In genomic region chr1:94234615-94235014, GRCh38 we compare ENCODE assay signal across 16 cellular contexts. TPM values are rescaled to one million over a fixed set of nuclear protein-coding genes. Genes with fewer than 3 reads are reported as not detected.
DNase-seq lines count a peak whose midpoint lies in the region; ATAC-seq and TF ChIP-seq lines count a peak whose summit lies in the region.
"Had no signal": no experiment of that assay in that cellular context is flagged by ENCODE, and none has a peak within 500 bp of the region (broad histone marks: within the 10 kb centered on the region; RNA-seq: fewer than 3 reads in every experiment).

No MANE protein-coding gene starts in this region.

- no peak overlapping the region for H3K27ac Mint-ChIP-seq in naive thymus-derived CD8-positive, alpha-beta T cell
- H3K27ac Mint-ChIP-seq: neural progenitor cell; stimulated activated memory B cell treated with anti-CD40 and anti-IgM and Interleukin-4, amounts not matched to agents 10 μg/mL and 1 μg/mL and 100 μg/mL, for 72 hours had no signal

- no peak overlapping the region for H3K4me3 Mint-ChIP-seq in naive thymus-derived CD8-positive, alpha-beta T cell
- H3K4me3 Mint-ChIP-seq: stimulated activated memory B cell treated with anti-CD40 and anti-IgM and Interleukin-4, amounts not matched to agents 10 μg/mL and 1 μg/mL and 100 μg/mL, for 72 hours had no signal

- H3K9ac ChIP-seq in liver (ENCODE audit: low read depth in 1 of 2, low read length in 2 of 2) = peak overlapping the region; percentile 88 to 94
- H3K9ac ChIP-seq: neural progenitor cell had no signal

- peak overlapping the region in 33 of 59 donors; percentile 41 to 83 (median 71) for H3K4me3 ChIP-seq in dorsolateral prefrontal cortex
- no peak overlapping the region for H3K4me3 ChIP-seq in liver (ENCODE audit: low read depth in 1 of 3, low read length in 3 of 3)
- no peak overlapping the region for H3K4me3 ChIP-seq in thyroid gland (replicated peaks in 1 of 3)
- H3K4me3 ChIP-seq: neural progenitor cell had no signal

- no peak for TF ChIP-seq POLR2A in thyroid gland (IDR thresholded peaks at IDR 0.05)

- WGBS in liver = 17% methylated on average over 1 of the region's 1 CpG
- 9 to 18% methylated on average over 1 of the region's 1 CpG for WGBS in thyroid gland, 2 donors

- H3K4me1 ChIP-seq in liver (ENCODE audit: control insufficient read depth in 4 of 4, insufficient read depth in 4 of 4, low read length in 3 of 4) (peaks cover 3 to 29% (median 5%) of the 10 kb centered on the region in 4 donors), thyroid gland (peaks cover 33 to 35% of the 10 kb centered on the region in 2 donors)

- no peaks in the 10 kb centered on the region for H3K36me3 ChIP-seq in liver (ENCODE audit: control insufficient read depth in 4 of 4, insufficient read depth in 3 of 4, low read depth in 1 of 4, low read length in 3 of 4)
- H3K36me3 ChIP-seq in thyroid gland = no peaks in the 10 kb centered on the region
- H3K36me3 ChIP-seq: neural progenitor cell, sigmoid colon had no signal

- intact Hi-C loops in dorsolateral prefrontal cortex (cut with DNase I) = loop anchor here (5.0 to 10.0 kb wide), 3 partner anchors 98 to 187 kb away; no protein-coding TSS in a partner anchor
- intact Hi-C loops in thyroid gland (cut with DNase I) = loop anchor here (5.0 kb wide), 1 partner anchor 172 kb away; no protein-coding TSS in a partner anchor

- peak in 1 of 2 donors; percentile 6 for TF ChIP-seq RAD21 in liver (IDR thresholded peaks at IDR 0.05)

- peaks cover 0 to 14% (median 0%) of the 10 kb centered on the region in 9 donors for H3K9me3 Mint-ChIP-seq in naive thymus-derived CD8-positive, alpha-beta T cell
- H3K9me3 Mint-ChIP-seq: neural progenitor cell had no signal

- POLR2A ChIA-PET in naive thymus-derived CD8-positive, alpha-beta T cell (lab: Charles Lee) = no interaction called here

- H3K27me3 Mint-ChIP-seq in naive thymus-derived CD8-positive, alpha-beta T cell = peaks cover 54 to 72% (median 56%) of the 10 kb centered on the region in 5 donors

- H3K27me3 ChIP-seq in dorsolateral prefrontal cortex = peaks cover 0 to 78% (median 27%) of the 10 kb centered on the region in 45 donors
- no peaks in the 10 kb centered on the region for H3K27me3 ChIP-seq in liver (ENCODE audit: control insufficient read depth in 4 of 4, insufficient read depth in 4 of 4, low read length in 3 of 4)
- H3K27me3 ChIP-seq in thyroid gland = no peaks in the 10 kb centered on the region
- H3K27me3 ChIP-seq: sigmoid colon had no signal

- ATAC-seq in HG03457 (IDR thresholded peaks at IDR 0.05; ENCODE audit: unreplicated experiment) = no peak
- ATAC-seq in naive thymus-derived CD8-positive, alpha-beta T cell = no peak
- ATAC-seq: esophagus mucosa; stimulated activated memory B cell treated with anti-CD40 and anti-IgM and Interleukin-4, amounts not matched to agents 10 μg/mL and 1 μg/mL and 100 μg/mL, for 72 hours had no signal

- no peaks in the 10 kb centered on the region for H3K9me3 ChIP-seq in liver (ENCODE audit: control insufficient read depth in 4 of 4, low read length in 3 of 4)
- no peaks in the 10 kb centered on the region for H3K9me3 ChIP-seq in thyroid gland
- H3K9me3 ChIP-seq: sigmoid colon had no signal

- peak; percentile 3 for DNase-seq in NCI-H69 (lab: John Stamatoyannopoulos, UW)
- no peak for DNase-seq in dorsolateral prefrontal cortex
- no peak for DNase-seq in thyroid gland
- no peak for DNase-seq in naive thymus-derived CD8-positive, alpha-beta T cell
- no peak for DNase-seq in ecto neural progenitor cell (ENCODE audit: low spot score)
- DNase-seq: DND-41; HCEC 1CT; NCI-H1092 treated with DMSO at 0.1 percent for 48 hours; NK-92 treated with Interleukin-12 subunit alpha and Interleukin-12 subunit beta, amount 100 ng/mL, for 24 hours; SIG-M5; sigmoid colon had no signal

- H3K27ac ChIP-seq in dorsolateral prefrontal cortex (peak overlapping the region in 4 of 59 donors; percentile 1 to 82 (median 2)), liver (ENCODE audit: low read depth in 1 of 2, low read length in 2 of 2) (peak overlapping the region; percentile 96 to 99), thyroid gland (peak overlapping the region; percentile 2 to 98 (median 98))
- H3K27ac ChIP-seq: neural progenitor cell had no signal

- TF ChIP-seq CTCF in dorsolateral prefrontal cortex (IDR thresholded peaks at IDR 0.05 in 54 of 56, conservative IDR thresholded peaks at IDR 0.05 in 2 of 56; ENCODE audit: low read depth in 1 of 56, partially characterized antibody in 56 of 56) (no peak), liver (IDR thresholded peaks at IDR 0.05; ENCODE audit: low read depth, low read length, missing input control) (no peak), thyroid gland (IDR thresholded peaks at IDR 0.05) (no peak)

- peaks cover 0 to 5% (median 0%) of the 10 kb centered on the region in 3 donors for H3K36me3 Mint-ChIP-seq in naive thymus-derived CD8-positive, alpha-beta T cell
- H3K36me3 Mint-ChIP-seq: neural progenitor cell had no signal

- H3K4me1 Mint-ChIP-seq in naive thymus-derived CD8-positive, alpha-beta T cell = peaks cover 13 to 17% (median 16%) of the 10 kb centered on the region in 4 donors

TF ChIP-seq in liver, 16 proteins besides CTCF, POLR2A, EP300 and RAD21:
- TF ChIP-seq JUND (IDR thresholded peaks at IDR 0.05) (peak; percentile 84 to 92), FOXA2 (IDR thresholded peaks at IDR 0.05) (peak; percentile 65), YY1 (IDR thresholded peaks at IDR 0.05) (no peak)
- TF ChIP-seq, protein P1, sequence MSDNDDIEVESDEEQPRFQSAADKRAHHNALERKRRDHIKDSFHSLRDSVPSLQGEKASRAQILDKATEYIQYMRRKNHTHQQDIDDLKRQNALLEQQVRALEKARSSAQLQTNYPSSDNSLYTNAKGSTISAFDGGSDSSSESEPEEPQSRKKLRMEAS (IDR thresholded peaks at IDR 0.05) = no peak

RNA-seq across cellular contexts. Expression of gene ARHGAP29, which starts 2.8 kb away (rescaled TPM):
- 10 to 100 TPM; 12.1 to 54.8 (median 21.8) TPM for total RNA-seq in dorsolateral prefrontal cortex
- 10 to 100 TPM; 12.5 to 27.7 TPM for total RNA-seq in liver
- 10 to 100 TPM in 1 of 2 donors, 1 to 10 TPM in 1; 8.3 to 14.0 TPM for polyA plus RNA-seq in liver
- total RNA-seq in thyroid gland = 100 to 1,000 TPM in 1 of 4 donors, 10 to 100 TPM in 3; 56.2 to 115 (median 77.7) TPM
- not detected for total RNA-seq in naive thymus-derived CD8-positive, alpha-beta T cell
- not detected for polyA plus RNA-seq in naive thymus-derived CD8-positive, alpha-beta T cell

Comparison
In these comparisons a context has a peak if more than half of its experiments do, and no peak if none do; other contexts are left out.
1. H3K4me3 ChIP-seq: peak in dorsolateral prefrontal cortex (33 of 59); none in liver (0 of 3) and thyroid gland (0 of 3).
2. RNA of gene ARHGAP29, which starts 2.8 kb away (total RNA-seq): 56.2 to 115 TPM in thyroid gland, 12.5 to 27.7 TPM in liver and 12.1 to 54.8 TPM in dorsolateral prefrontal cortex; not detected in naive thymus-derived CD8-positive, alpha-beta T cell; every median in the first group is over 10 times any median in the second.